ENCODE assay signal across 33 cellular contexts in genomic region chr1:84968865-84969264, GRCh38. TPM values are rescaled to one million over a fixed set of nuclear protein-coding genes. Genes with fewer than 3 reads are reported as not detected.
"Had no signal": no experiment of that assay in that cellular context is flagged by ENCODE, and none has a peak within 500 bp of the region (broad histone marks: within the 10 kb centered on the region; RNA-seq: fewer than 3 reads in every experiment).

No MANE protein-coding gene starts in this region.

- H3K27ac ChIP-seq: ascending aorta, epithelial cell of prostate, esophagus squamous epithelium, heart right ventricle, left lung, lower lobe of right lung, parathyroid adenoma, psoas muscle, testis had no signal

- DNase-seq: activated CD4-positive, alpha-beta T cell treated with anti-CD3 and anti-CD28 coated beads for 4 hours; activated CD4-positive, alpha-beta T cell treated with anti-CD3 and anti-CD28 coated beads, Interleukin-2, amount 50 U/mL, for 48 hours; activated CD4-positive, CD25-positive, alpha-beta regulatory T cell; activated CD8-positive, alpha-beta memory T cell treated with anti-CD3 and anti-CD28 coated beads, Interleukin-2, amount 50 U/mL, for 48 hours; activated gamma-delta T cell; activated naive CD4-positive, alpha-beta T cell treated with anti-CD3 and anti-CD28 coated beads, Interleukin-2, amount 10 ng/mL, durations not matched to agents 7 days and 5 days; activated naive CD8-positive, alpha-beta T cell treated with anti-CD3 and anti-CD28 coated beads, Interleukin-2, amount 10 ng/mL, durations not matched to agents 7 days and 5 days; dermis blood vessel endothelial cell; effector CD4-positive, alpha-beta T cell; esophagus squamous epithelium; foreskin melanocyte; heart right ventricle; kidney glomerular epithelial cell; left lung; lower lobe of right lung; mesenchymal stem cell; nucleus accumbens; psoas muscle; sigmoid colon; SK-N-SH; small intestine; stimulated activated CD4-positive, alpha-beta T cell treated with anti-CD3 and anti-CD28 coated beads, Interleukin-4, amount 100 ng/mL, for 24 hours; stimulated activated naive CD4-positive, alpha-beta T cell; testis; trophoblast cell had no signal

- H3K4me3 ChIP-seq: ascending aorta, esophagus squamous epithelium, heart right ventricle, left lung, lower lobe of right lung, psoas muscle, sigmoid colon, testis had no signal

- H3K9me2 ChIP-seq: SK-N-SH had no signal

- ATAC-seq: heart right ventricle, psoas muscle had no signal

- H3K27ac Mint-ChIP-seq: activated naive CD4-positive, alpha-beta T cell treated with anti-CD3 and anti-CD28 coated beads, Interleukin-2, amount 10 ng/mL, durations not matched to agents 7 days and 5 days; brain had no signal

- H3K4me1 ChIP-seq: ascending aorta, esophagus squamous epithelium, left lung, lower lobe of right lung, parathyroid adenoma, psoas muscle, sigmoid colon, testis had no signal

- H3K4me1 Mint-ChIP-seq: brain, neural crest cell had no signal

- H3K27me3 ChIP-seq: ascending aorta, esophagus squamous epithelium, left lung, sigmoid colon, testis had no signal

- H3K27me3 Mint-ChIP-seq: activated naive CD4-positive, alpha-beta T cell treated with anti-CD3 and anti-CD28 coated beads, Interleukin-2, amount 10 ng/mL, durations not matched to agents 7 days and 5 days; activated naive CD8-positive, alpha-beta T cell treated with anti-CD3 and anti-CD28 coated beads, Interleukin-2, amount 10 ng/mL, durations not matched to agents 7 days and 5 days; brain had no signal

- H3K9me3 ChIP-seq: ascending aorta, esophagus squamous epithelium, heart right ventricle, left lung, lower lobe of right lung, psoas muscle, sigmoid colon, SK-N-SH, testis had no signal

- H3K9me3 Mint-ChIP-seq: activated naive CD4-positive, alpha-beta T cell treated with anti-CD3 and anti-CD28 coated beads, Interleukin-2, amount 10 ng/mL, durations not matched to agents 7 days and 5 days; activated naive CD8-positive, alpha-beta T cell treated with anti-CD3 and anti-CD28 coated beads, Interleukin-2, amount 10 ng/mL, durations not matched to agents 7 days and 5 days; brain; neural crest cell had no signal

- H3K79me2 ChIP-seq: parathyroid adenoma had no signal

- FAIRE-seq: endometrium, small intestine, urothelium cell line had no signal

- H2AFZ ChIP-seq: parathyroid adenoma had no signal

- H3K36me3 ChIP-seq: ascending aorta, esophagus squamous epithelium, heart right ventricle, left lung, lower lobe of right lung, sigmoid colon had no signal

- H3K36me3 Mint-ChIP-seq: brain had no signal

- H3K4me2 ChIP-seq: SK-N-SH had no signal

- H3K4me3 Mint-ChIP-seq: activated naive CD4-positive, alpha-beta T cell treated with anti-CD3 and anti-CD28 coated beads, Interleukin-2, amount 10 ng/mL, durations not matched to agents 7 days and 5 days; activated naive CD8-positive, alpha-beta T cell treated with anti-CD3 and anti-CD28 coated beads, Interleukin-2, amount 10 ng/mL, durations not matched to agents 7 days and 5 days; brain; neural crest cell had no signal

RNA-seq across cellular contexts. Expression of gene MCOLN2, which starts 28.0 kb away (rescaled TPM):
- total RNA-seq: ascending aorta, dermis blood vessel endothelial cell, glomerular endothelial cell had no signal
